In the genomic region with DNA sequence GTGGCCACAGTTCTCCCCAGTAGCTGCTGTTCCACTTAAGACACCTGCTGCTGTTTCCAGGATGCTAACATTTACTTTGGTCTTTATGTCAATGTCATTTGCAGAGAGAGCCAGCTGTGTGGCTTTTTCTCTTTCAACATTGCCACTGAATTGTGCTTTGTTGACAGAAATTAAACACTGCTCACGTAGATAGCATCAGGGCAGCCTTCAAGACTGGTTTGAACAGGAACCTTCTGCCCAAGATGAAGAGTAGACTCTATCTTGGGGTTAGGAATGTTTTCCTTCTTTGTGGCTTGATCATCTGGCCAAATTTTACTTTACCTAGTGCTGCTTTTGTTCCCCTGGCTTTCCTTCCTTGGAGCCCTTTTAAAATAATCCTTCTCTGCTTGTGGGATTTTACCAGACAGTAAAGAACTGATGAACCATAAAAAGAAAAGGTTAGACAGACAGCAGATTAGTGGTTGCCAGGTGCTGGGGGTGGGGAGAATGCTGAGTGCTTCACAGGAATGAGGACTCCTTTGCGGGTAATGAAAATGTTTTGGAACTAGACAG, we compare ENCODE assay signal across 1 cellular context.
A peak's percentile ranks its signal among the peaks of the same experiment; 100 is the strongest.
TF ChIP-seq lines count a peak whose summit lies in the region.

No MANE protein-coding gene starts in this region.

TF ChIP-seq in HepG2, 621 proteins besides CTCF, POLR2A, EP300 and RAD21 (continued from another document and continues in another):
- TF ChIP-seq, protein P1, sequence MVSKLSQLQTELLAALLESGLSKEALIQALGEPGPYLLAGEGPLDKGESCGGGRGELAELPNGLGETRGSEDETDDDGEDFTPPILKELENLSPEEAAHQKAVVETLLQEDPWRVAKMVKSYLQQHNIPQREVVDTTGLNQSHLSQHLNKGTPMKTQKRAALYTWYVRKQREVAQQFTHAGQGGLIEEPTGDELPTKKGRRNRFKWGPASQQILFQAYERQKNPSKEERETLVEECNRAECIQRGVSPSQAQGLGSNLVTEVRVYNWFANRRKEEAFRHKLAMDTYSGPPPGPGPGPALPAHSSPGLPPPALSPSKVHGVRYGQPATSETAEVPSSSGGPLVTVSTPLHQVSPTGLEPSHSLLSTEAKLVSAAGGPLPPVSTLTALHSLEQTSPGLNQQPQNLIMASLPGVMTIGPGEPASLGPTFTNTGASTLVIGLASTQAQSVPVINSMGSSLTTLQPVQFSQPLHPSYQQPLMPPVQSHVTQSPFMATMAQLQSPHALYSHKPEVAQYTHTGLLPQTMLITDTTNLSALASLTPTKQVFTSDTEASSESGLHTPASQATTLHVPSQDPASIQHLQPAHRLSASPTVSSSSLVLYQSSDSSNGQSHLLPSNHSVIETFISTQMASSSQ (IDR thresholded peaks at IDR 0.05; ENCODE audit: low read depth): peak; percentile 41; the same call in 1 of the 2 replicates
- TF ChIP-seq, protein P1 (CRISPR knock-in tag; IDR thresholded peaks at IDR 0.05; ENCODE audit: borderline replicate concordance): peak; percentile 47; the same call in 1 of the 2 replicates
- no peak for TF ChIP-seq FOXP1 (IDR thresholded peaks at IDR 0.05)
- TF ChIP-seq FOXP1 (CRISPR knock-in tag; IDR thresholded peaks at IDR 0.05): peak; percentile 57; the same call in 1 of the 2 replicates
- TF ChIP-seq, protein P2, sequence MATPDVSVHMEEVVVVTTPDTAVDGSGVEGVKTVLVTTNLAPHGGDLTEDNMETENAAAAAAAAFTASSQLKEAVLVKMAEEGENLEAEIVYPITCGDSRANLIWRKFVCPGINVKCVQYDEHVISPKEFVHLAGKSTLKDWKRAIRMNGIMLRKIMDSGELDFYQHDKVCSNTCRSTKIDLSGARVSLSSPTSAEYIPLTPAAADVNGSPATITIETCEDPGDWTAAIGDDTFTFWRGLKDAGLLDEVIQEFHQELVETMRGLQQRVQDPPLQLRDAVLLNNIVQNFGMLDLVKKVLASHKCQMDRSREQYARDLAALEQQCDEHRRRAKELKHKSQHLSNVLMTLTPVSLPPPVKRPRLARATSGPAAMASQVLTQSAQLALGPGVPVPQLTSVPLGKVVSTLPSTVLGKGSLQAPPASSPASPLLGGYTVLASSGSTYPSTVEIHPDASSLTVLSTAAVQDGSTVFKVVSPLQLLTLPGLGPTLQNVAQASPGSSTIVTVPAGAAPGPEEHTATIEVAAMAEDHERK (CRISPR knock-in tag; IDR thresholded peaks at IDR 0.05; ENCODE audit: low read depth): no peak
- TF ChIP-seq, protein P3, sequence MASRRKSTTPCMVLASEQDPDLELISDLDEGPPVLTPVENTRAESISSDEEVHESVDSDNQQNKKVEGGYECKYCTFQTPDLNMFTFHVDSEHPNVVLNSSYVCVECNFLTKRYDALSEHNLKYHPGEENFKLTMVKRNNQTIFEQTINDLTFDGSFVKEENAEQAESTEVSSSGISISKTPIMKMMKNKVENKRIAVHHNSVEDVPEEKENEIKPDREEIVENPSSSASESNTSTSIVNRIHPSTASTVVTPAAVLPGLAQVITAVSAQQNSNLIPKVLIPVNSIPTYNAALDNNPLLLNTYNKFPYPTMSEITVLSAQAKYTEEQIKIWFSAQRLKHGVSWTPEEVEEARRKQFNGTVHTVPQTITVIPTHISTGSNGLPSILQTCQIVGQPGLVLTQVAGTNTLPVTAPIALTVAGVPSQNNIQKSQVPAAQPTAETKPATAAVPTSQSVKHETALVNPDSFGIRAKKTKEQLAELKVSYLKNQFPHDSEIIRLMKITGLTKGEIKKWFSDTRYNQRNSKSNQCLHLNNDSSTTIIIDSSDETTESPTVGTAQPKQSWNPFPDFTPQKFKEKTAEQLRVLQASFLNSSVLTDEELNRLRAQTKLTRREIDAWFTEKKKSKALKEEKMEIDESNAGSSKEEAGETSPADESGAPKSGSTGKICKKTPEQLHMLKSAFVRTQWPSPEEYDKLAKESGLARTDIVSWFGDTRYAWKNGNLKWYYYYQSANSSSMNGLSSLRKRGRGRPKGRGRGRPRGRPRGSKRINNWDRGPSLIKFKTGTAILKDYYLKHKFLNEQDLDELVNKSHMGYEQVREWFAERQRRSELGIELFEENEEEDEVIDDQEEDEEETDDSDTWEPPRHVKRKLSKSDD (CRISPR knock-in tag; IDR thresholded peaks at IDR 0.05; ENCODE audit: low read depth): peak; percentile 25; the same call in 1 of the 2 replicates
- TF ChIP-seq ZNF576 (CRISPR knock-in tag; IDR thresholded peaks at IDR 0.05): no peak
- TF ChIP-seq RFX3 (CRISPR knock-in tag; IDR thresholded peaks at IDR 0.05): no peak
- no peak for TF ChIP-seq RBM22 (optimal IDR thresholded peaks at IDR 0.05; ENCODE audit: low read length)
- TF ChIP-seq MAFF (IDR thresholded peaks at IDR 0.05; ENCODE audit: low read depth, low read length): peak; percentile 80
- TF ChIP-seq, protein P4, sequence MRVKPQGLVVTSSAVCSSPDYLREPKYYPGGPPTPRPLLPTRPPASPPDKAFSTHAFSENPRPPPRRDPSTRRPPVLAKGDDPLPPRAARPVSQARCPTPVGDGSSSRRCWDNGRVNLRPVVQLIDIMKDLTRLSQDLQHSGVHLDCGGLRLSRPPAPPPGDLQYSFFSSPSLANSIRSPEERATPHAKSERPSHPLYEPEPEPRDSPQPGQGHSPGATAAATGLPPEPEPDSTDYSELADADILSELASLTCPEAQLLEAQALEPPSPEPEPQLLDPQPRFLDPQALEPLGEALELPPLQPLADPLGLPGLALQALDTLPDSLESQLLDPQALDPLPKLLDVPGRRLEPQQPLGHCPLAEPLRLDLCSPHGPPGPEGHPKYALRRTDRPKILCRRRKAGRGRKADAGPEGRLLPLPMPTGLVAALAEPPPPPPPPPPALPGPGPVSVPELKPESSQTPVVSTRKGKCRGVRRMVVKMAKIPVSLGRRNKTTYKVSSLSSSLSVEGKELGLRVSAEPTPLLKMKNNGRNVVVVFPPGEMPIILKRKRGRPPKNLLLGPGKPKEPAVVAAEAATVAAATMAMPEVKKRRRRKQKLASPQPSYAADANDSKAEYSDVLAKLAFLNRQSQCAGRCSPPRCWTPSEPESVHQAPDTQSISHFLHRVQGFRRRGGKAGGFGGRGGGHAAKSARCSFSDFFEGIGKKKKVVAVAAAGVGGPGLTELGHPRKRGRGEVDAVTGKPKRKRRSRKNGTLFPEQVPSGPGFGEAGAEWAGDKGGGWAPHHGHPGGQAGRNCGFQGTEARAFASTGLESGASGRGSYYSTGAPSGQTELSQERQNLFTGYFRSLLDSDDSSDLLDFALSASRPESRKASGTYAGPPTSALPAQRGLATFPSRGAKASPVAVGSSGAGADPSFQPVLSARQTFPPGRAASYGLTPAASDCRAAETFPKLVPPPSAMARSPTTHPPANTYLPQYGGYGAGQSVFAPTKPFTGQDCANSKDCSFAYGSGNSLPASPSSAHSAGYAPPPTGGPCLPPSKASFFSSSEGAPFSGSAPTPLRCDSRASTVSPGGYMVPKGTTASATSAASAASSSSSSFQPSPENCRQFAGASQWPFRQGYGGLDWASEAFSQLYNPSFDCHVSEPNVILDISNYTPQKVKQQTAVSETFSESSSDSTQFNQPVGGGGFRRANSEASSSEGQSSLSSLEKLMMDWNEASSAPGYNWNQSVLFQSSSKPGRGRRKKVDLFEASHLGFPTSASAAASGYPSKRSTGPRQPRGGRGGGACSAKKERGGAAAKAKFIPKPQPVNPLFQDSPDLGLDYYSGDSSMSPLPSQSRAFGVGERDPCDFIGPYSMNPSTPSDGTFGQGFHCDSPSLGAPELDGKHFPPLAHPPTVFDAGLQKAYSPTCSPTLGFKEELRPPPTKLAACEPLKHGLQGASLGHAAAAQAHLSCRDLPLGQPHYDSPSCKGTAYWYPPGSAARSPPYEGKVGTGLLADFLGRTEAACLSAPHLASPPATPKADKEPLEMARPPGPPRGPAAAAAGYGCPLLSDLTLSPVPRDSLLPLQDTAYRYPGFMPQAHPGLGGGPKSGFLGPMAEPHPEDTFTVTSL (CRISPR knock-in tag; IDR thresholded peaks at IDR 0.05; ENCODE audit: borderline replicate concordance): peak; percentile 61; the same call in 1 of the 2 replicates
- TF ChIP-seq KMT2A (CRISPR knock-in tag; IDR thresholded peaks at IDR 0.05): no peak
- TF ChIP-seq, protein P5, sequence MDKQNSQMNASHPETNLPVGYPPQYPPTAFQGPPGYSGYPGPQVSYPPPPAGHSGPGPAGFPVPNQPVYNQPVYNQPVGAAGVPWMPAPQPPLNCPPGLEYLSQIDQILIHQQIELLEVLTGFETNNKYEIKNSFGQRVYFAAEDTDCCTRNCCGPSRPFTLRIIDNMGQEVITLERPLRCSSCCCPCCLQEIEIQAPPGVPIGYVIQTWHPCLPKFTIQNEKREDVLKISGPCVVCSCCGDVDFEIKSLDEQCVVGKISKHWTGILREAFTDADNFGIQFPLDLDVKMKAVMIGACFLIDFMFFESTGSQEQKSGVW (CRISPR knock-in tag; IDR thresholded peaks at IDR 0.05; ENCODE audit: borderline replicate concordance): no peak
- TF ChIP-seq PTBP1 (IDR thresholded peaks at IDR 0.05; ENCODE audit: low read depth, low read length, poor library complexity, severe bottlenecking): no peak
- no peak for TF ChIP-seq MEIS1 (CRISPR knock-in tag; IDR thresholded peaks at IDR 0.05; ENCODE audit: borderline replicate concordance)
- no peak for TF ChIP-seq ZFP36 (IDR thresholded peaks at IDR 0.05; ENCODE audit: borderline replicate concordance, low read depth, low read length, partially characterized antibody)
- TF ChIP-seq, protein P6, sequence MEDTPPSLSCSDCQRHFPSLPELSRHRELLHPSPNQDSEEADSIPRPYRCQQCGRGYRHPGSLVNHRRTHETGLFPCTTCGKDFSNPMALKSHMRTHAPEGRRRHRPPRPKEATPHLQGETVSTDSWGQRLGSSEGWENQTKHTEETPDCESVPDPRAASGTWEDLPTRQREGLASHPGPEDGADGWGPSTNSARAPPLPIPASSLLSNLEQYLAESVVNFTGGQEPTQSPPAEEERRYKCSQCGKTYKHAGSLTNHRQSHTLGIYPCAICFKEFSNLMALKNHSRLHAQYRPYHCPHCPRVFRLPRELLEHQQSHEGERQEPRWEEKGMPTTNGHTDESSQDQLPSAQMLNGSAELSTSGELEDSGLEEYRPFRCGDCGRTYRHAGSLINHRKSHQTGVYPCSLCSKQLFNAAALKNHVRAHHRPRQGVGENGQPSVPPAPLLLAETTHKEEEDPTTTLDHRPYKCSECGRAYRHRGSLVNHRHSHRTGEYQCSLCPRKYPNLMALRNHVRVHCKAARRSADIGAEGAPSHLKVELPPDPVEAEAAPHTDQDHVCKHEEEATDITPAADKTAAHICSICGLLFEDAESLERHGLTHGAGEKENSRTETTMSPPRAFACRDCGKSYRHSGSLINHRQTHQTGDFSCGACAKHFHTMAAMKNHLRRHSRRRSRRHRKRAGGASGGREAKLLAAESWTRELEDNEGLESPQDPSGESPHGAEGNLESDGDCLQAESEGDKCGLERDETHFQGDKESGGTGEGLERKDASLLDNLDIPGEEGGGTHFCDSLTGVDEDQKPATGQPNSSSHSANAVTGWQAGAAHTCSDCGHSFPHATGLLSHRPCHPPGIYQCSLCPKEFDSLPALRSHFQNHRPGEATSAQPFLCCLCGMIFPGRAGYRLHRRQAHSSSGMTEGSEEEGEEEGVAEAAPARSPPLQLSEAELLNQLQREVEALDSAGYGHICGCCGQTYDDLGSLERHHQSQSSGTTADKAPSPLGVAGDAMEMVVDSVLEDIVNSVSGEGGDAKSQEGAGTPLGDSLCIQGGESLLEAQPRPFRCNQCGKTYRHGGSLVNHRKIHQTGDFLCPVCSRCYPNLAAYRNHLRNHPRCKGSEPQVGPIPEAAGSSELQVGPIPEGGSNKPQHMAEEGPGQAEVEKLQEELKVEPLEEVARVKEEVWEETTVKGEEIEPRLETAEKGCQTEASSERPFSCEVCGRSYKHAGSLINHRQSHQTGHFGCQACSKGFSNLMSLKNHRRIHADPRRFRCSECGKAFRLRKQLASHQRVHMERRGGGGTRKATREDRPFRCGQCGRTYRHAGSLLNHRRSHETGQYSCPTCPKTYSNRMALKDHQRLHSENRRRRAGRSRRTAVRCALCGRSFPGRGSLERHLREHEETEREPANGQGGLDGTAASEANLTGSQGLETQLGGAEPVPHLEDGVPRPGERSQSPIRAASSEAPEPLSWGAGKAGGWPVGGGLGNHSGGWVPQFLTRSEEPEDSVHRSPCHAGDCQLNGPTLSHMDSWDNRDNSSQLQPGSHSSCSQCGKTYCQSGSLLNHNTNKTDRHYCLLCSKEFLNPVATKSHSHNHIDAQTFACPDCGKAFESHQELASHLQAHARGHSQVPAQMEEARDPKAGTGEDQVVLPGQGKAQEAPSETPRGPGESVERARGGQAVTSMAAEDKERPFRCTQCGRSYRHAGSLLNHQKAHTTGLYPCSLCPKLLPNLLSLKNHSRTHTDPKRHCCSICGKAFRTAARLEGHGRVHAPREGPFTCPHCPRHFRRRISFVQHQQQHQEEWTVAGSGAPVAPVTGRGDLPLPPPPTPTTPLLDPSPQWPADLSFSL (CRISPR knock-in tag; IDR thresholded peaks at IDR 0.05): no peak
- peak; percentile 60 for TF ChIP-seq CEBPG (CRISPR knock-in tag; IDR thresholded peaks at IDR 0.05)
- TF ChIP-seq ZBTB1 (CRISPR knock-in tag; IDR thresholded peaks at IDR 0.05; ENCODE audit: borderline replicate concordance): no peak
- TF ChIP-seq DMAP1 (CRISPR knock-in tag; IDR thresholded peaks at IDR 0.05): no peak
- no peak for TF ChIP-seq ZNF432 (CRISPR knock-in tag; IDR thresholded peaks at IDR 0.05; ENCODE audit: borderline replicate concordance)
- TF ChIP-seq FOXM1 (CRISPR knock-in tag; IDR thresholded peaks at IDR 0.05): no peak
- no peak for TF ChIP-seq ZNF670 (CRISPR knock-in tag; IDR thresholded peaks at IDR 0.05; ENCODE audit: borderline replicate concordance)
- TF ChIP-seq ZNF7 (CRISPR knock-in tag; IDR thresholded peaks at IDR 0.05): no peak
- TF ChIP-seq RARA (CRISPR knock-in tag; IDR thresholded peaks at IDR 0.05): 0 out of 2 replicates have a peak, but pooled peaks have one; percentile 17
- TF ChIP-seq ZNF143 (CRISPR knock-in tag; IDR thresholded peaks at IDR 0.05): no peak
- peak; percentile 61; the same call in 1 of the 2 replicates for TF ChIP-seq TBX2 (CRISPR knock-in tag; IDR thresholded peaks at IDR 0.05; ENCODE audit: borderline replicate concordance)
- peak; percentile 50; the same call in 1 of the 2 replicates for TF ChIP-seq RXRB (CRISPR knock-in tag; IDR thresholded peaks at IDR 0.05; ENCODE audit: borderline replicate concordance)
- no peak for TF ChIP-seq ZNF383 (CRISPR knock-in tag; IDR thresholded peaks at IDR 0.05; ENCODE audit: borderline replicate concordance)
- TF ChIP-seq FOXK2 (IDR thresholded peaks at IDR 0.05): no peak
- no peak for TF ChIP-seq ZNF225 (CRISPR knock-in tag; IDR thresholded peaks at IDR 0.05)
